ENCODE assay signal across 23 cellular contexts in genomic region chr15:89993344-89993743, GRCh38. TPM values are rescaled to one million over a fixed set of nuclear protein-coding genes. Genes with fewer than 3 reads are reported as not detected.
DNase-seq lines count a peak whose midpoint lies in the region; ATAC-seq and TF ChIP-seq lines count a peak whose summit lies in the region.
"Had no signal": no experiment of that assay in that cellular context is flagged by ENCODE, and none has a peak within 500 bp of the region (broad histone marks: within the 10 kb centered on the region; RNA-seq: fewer than 3 reads in every experiment).

No MANE protein-coding gene starts in this region.

- H3K4me1 ChIP-seq in osteoblast (ENCODE audit: insufficient read depth, low read length) (peaks cover 5% of the 10 kb centered on the region), endodermal cell (ENCODE audit: control insufficient read depth, insufficient read depth, low read length) (peaks cover 2% of the 10 kb centered on the region)

- H3K9me3 Mint-ChIP-seq in CD14-positive monocyte (no peaks in the 10 kb centered on the region), endodermal cell (no peaks in the 10 kb centered on the region)
- no peaks in the 10 kb centered on the region for H3K9me3 Mint-ChIP-seq in activated naive CD4-positive, alpha-beta T cell treated with anti-CD3 and anti-CD28 coated beads, Interleukin-2, amount 50 U/mL, for 72 hours
- H3K9me3 Mint-ChIP-seq: mesothelial cell of epicardium; naive thymus-derived CD8-positive, alpha-beta T cell; WTC11 had no signal

- no peak overlapping the region for H3K9ac ChIP-seq in endodermal cell (ENCODE audit: extremely low read depth, low read length, poor library complexity, severe bottlenecking)
- H3K9ac ChIP-seq: BLaER1 had no signal

- no peaks in the 10 kb centered on the region for H4K20me1 ChIP-seq in osteoblast (ENCODE audit: insufficient read depth, low read length)
- H4K20me1 ChIP-seq: BLaER1 had no signal

- H2AFZ ChIP-seq in osteoblast (ENCODE audit: low read length) = no peak overlapping the region

- DNase-seq in CD14-positive monocyte (ENCODE audit: low spot score) = no peak
- DNase-seq in NOMO-1 treated with DMSO at 0.1 percent for 48 hours (lab: John Stamatoyannopoulos, UW; ENCODE audit: unreplicated experiment) = peak; percentile 79
- peak in 9 of 61 donors; percentile 13 to 33 (median 20) for DNase-seq in caudate nucleus (lab: John Stamatoyannopoulos, UW)
- DNase-seq in osteoblast (ENCODE audit: insufficient read length, low spot score, missing footprints) = peak; percentile 22
- DNase-seq in activated naive CD4-positive, alpha-beta T cell treated with anti-CD3 and anti-CD28 coated beads, Interleukin-2, amount 50 U/mL, for 72 hours (ENCODE audit: low spot score in 2 of 2) = no peak
- no peak for DNase-seq in endodermal cell
- DNase-seq in cerebellar cortex (ENCODE audit: low spot score) = no peak
- DNase-seq in 8988T = no peak
- DNase-seq: activated naive CD4-positive, alpha-beta T cell treated with anti-CD3 and anti-CD28 coated beads, Interleukin-2, amount 50 U/mL, for 16 hours; aorta; Calu3; DND-41; KBM-7; left ventricle myocardium superior; MM.1S; naive thymus-derived CD8-positive, alpha-beta T cell; Right ventricle myocardium superior; stimulated activated naive CD8-positive, alpha-beta T cell treated with anti-CD3 and anti-CD28 coated beads, Interleukin-15, Interleukin-2, amounts not matched to agents 100 U/mL and 50 U/mL, for 24 hours; T1000; thyroid gland had no signal

- H3K27me3 Mint-ChIP-seq in CD14-positive monocyte (ENCODE audit: low read depth in 3 of 3) (peaks cover 0 to 2% (median 2%) of the 10 kb centered on the region in 3 donors), endodermal cell (ENCODE audit: insufficient read depth) (no peaks in the 10 kb centered on the region)
- H3K27me3 Mint-ChIP-seq: naive thymus-derived CD8-positive, alpha-beta T cell had no signal

- H3K4me3 ChIP-seq in osteoblast (ENCODE audit: insufficient read depth, low read length) = no peak overlapping the region
- no peak overlapping the region for H3K4me3 ChIP-seq in endodermal cell (ENCODE audit: low read length)
- H3K4me3 ChIP-seq: BLaER1, thyroid gland had no signal

- H3K27me3 ChIP-seq in osteoblast (ENCODE audit: insufficient read depth, low read length) (peaks cover 4% of the 10 kb centered on the region), endodermal cell (ENCODE audit: control insufficient read depth, insufficient read depth, low read length, poor library complexity, severe bottlenecking) (no peaks in the 10 kb centered on the region)
- H3K27me3 ChIP-seq: BLaER1, thyroid gland had no signal

- H3K9me3 ChIP-seq in osteoblast (ENCODE audit: low read depth, low read length) (no peaks in the 10 kb centered on the region), endodermal cell (ENCODE audit: control insufficient read depth, low read length) (no peaks in the 10 kb centered on the region)
- H3K9me3 ChIP-seq: BLaER1, thyroid gland had no signal

- WGBS in endodermal cell (ENCODE audit: insufficient coverage in 1 of 2, insufficient read length in 1 of 2), 2 experiments = 83 to 100% methylated on average over 1 of the region's 1 CpG

- intact Hi-C loops in CD14-positive monocyte (cut with micrococcal nuclease) = no loop called here

- peak overlapping the region; percentile 81 for H3K27ac ChIP-seq in caudate nucleus (ENCODE audit: low read depth, low read length)
- no peak overlapping the region for H3K27ac ChIP-seq in osteoblast (ENCODE audit: low read depth, low read length)
- H3K27ac ChIP-seq in endodermal cell (ENCODE audit: low read depth, low read length) = no peak overlapping the region
- H3K27ac ChIP-seq: BLaER1, thyroid gland had no signal

- no peaks in the 10 kb centered on the region for H3K36me3 ChIP-seq in osteoblast (ENCODE audit: insufficient read depth, low read length)
- no peaks in the 10 kb centered on the region for H3K36me3 ChIP-seq in endodermal cell (ENCODE audit: control insufficient read depth, insufficient read depth, low read length)
- H3K36me3 ChIP-seq: BLaER1, thyroid gland had no signal

- H3K4me3 Mint-ChIP-seq in CD14-positive monocyte (no peak overlapping the region), endodermal cell (no peak overlapping the region)
- H3K4me3 Mint-ChIP-seq: mesothelial cell of epicardium; naive thymus-derived CD8-positive, alpha-beta T cell; WTC11 had no signal

- H3K36me3 Mint-ChIP-seq in CD14-positive monocyte = no peaks in the 10 kb centered on the region
- no peaks in the 10 kb centered on the region for H3K36me3 Mint-ChIP-seq in activated naive CD4-positive, alpha-beta T cell treated with anti-CD3 and anti-CD28 coated beads, Interleukin-2, amount 50 U/mL, for 72 hours
- H3K36me3 Mint-ChIP-seq in endodermal cell (ENCODE audit: low read depth) = no peaks in the 10 kb centered on the region
- H3K36me3 Mint-ChIP-seq: mesothelial cell of epicardium; naive thymus-derived CD8-positive, alpha-beta T cell; WTC11 had no signal

- peaks cover 34% of the 10 kb centered on the region for H3K4me1 Mint-ChIP-seq in CD14-positive monocyte
- H3K4me1 Mint-ChIP-seq in endodermal cell = peaks cover 10% of the 10 kb centered on the region
- H3K4me1 Mint-ChIP-seq: mesothelial cell of epicardium had no signal

- peak overlapping the region in 6 of 7 donors; percentile 63 to 87 (median 84) for H3K27ac Mint-ChIP-seq in CD14-positive monocyte
- no peak overlapping the region for H3K27ac Mint-ChIP-seq in activated naive CD4-positive, alpha-beta T cell treated with anti-CD3 and anti-CD28 coated beads, Interleukin-2, amount 50 U/mL, for 72 hours
- H3K27ac Mint-ChIP-seq in endodermal cell = no peak overlapping the region
- H3K27ac Mint-ChIP-seq: mesothelial cell of epicardium, WTC11 had no signal

- no peak for ATAC-seq in activated naive CD4-positive, alpha-beta T cell treated with anti-CD3 and anti-CD28 coated beads, Interleukin-2, amount 50 U/mL, for 72 hours
- ATAC-seq: left ventricle myocardium superior; naive thymus-derived CD8-positive, alpha-beta T cell; stimulated activated naive CD8-positive, alpha-beta T cell treated with anti-CD3 and anti-CD28 coated beads, Interleukin-15, Interleukin-2, amounts not matched to agents 100 U/mL and 50 U/mL, for 24 hours; WTC11 had no signal

- no peaks in the 10 kb centered on the region for H3K79me2 ChIP-seq in osteoblast (ENCODE audit: insufficient read depth, low read length)

- TF ChIP-seq CTCF in CD14-positive monocyte (IDR thresholded peaks at IDR 0.05) = no peak
- no peak for TF ChIP-seq CTCF in osteoblast (IDR thresholded peaks at IDR 0.05; ENCODE audit: extremely low read depth, low read depth, low read length)
- no peak for TF ChIP-seq CTCF in endodermal cell (conservative IDR thresholded peaks at IDR 0.05)

- no peak overlapping the region for H3K4me2 ChIP-seq in osteoblast (ENCODE audit: insufficient read depth, low read length)
- H3K4me2 ChIP-seq: BLaER1 had no signal

RNA-seq across cellular contexts. Expression of gene ZNF710, which starts 7.8 kb away (rescaled TPM):
- polyA plus RNA-seq in CD14-positive monocyte = 1 to 10 TPM; 3.4 to 4.8 TPM
- total RNA-seq in osteoblast = 10.3 and 10.9 TPM in 2 replicates
- total RNA-seq in activated naive CD4-positive, alpha-beta T cell treated with anti-CD3 and anti-CD28 coated beads, Interleukin-2, amount 50 U/mL, for 72 hours = 10 to 100 TPM; 13.2 to 28.1 TPM
- 10 to 100 TPM; 31.8 to 39.1 TPM for total RNA-seq in endodermal cell
- polyA plus RNA-seq in endodermal cell (2013, experiment 1 of 2) = 37.1 TPM
- polyA plus RNA-seq in endodermal cell (2013, experiment 2 of 2) = 33.8 TPM

Comparison
In these comparisons a context has a peak if more than half of its experiments do, and no peak if none do; other contexts are left out.
1. DNase-seq: peak in NOMO-1 treated with DMSO at 0.1 percent for 48 hours (single experiment) and osteoblast (single experiment); none in CD14-positive monocyte (single experiment), activated naive CD4-positive, alpha-beta T cell treated with anti-CD3 and anti-CD28 coated beads, Interleukin-2, amount 50 U/mL, for 72 hours (0 of 2), endodermal cell (single experiment), cerebellar cortex (single experiment) and 8988T (single experiment).
2. H3K27ac Mint-ChIP-seq: peak in CD14-positive monocyte (6 of 7); none in activated naive CD4-positive, alpha-beta T cell treated with anti-CD3 and anti-CD28 coated beads, Interleukin-2, amount 50 U/mL, for 72 hours (0 of 2) and endodermal cell (single experiment).